ENCODE assay signal across 1 cellular context in genomic region chr16:19105891-19106624, GRCh38.
A peak's percentile ranks its signal among the peaks of the same experiment; 100 is the strongest.
TF ChIP-seq lines count a peak whose summit lies in the region.

No MANE protein-coding gene starts in this region.

TF ChIP-seq in HepG2, 621 proteins besides CTCF, POLR2A, EP300 and RAD21:
- TF ChIP-seq ZNF841 (CRISPR knock-in tag; IDR thresholded peaks at IDR 0.05; ENCODE audit: borderline replicate concordance): no peak
- TF ChIP-seq, protein P1, sequence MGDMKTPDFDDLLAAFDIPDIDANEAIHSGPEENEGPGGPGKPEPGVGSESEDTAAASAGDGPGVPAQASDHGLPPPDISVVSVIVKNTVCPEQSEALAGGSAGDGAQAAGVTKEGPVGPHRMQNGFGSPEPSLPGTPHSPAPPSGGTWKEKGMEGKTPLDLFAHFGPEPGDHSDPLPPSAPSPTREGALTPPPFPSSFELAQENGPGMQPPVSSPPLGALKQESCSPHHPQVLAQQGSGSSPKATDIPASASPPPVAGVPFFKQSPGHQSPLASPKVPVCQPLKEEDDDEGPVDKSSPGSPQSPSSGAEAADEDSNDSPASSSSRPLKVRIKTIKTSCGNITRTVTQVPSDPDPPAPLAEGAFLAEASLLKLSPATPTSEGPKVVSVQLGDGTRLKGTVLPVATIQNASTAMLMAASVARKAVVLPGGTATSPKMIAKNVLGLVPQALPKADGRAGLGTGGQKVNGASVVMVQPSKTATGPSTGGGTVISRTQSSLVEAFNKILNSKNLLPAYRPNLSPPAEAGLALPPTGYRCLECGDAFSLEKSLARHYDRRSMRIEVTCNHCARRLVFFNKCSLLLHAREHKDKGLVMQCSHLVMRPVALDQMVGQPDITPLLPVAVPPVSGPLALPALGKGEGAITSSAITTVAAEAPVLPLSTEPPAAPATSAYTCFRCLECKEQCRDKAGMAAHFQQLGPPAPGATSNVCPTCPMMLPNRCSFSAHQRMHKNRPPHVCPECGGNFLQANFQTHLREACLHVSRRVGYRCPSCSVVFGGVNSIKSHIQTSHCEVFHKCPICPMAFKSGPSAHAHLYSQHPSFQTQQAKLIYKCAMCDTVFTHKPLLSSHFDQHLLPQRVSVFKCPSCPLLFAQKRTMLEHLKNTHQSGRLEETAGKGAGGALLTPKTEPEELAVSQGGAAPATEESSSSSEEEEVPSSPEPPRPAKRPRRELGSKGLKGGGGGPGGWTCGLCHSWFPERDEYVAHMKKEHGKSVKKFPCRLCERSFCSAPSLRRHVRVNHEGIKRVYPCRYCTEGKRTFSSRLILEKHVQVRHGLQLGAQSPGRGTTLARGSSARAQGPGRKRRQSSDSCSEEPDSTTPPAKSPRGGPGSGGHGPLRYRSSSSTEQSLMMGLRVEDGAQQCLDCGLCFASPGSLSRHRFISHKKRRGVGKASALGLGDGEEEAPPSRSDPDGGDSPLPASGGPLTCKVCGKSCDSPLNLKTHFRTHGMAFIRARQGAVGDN (CRISPR knock-in tag; IDR thresholded peaks at IDR 0.05): peak; percentile 28; the same call in 1 of the 2 replicates
- 0 out of 2 replicates have a peak, but pooled peaks have one; percentile 50 for TF ChIP-seq SETDB1 (CRISPR knock-in tag; IDR thresholded peaks at IDR 0.05; ENCODE audit: borderline replicate concordance)
- TF ChIP-seq, protein P2, sequence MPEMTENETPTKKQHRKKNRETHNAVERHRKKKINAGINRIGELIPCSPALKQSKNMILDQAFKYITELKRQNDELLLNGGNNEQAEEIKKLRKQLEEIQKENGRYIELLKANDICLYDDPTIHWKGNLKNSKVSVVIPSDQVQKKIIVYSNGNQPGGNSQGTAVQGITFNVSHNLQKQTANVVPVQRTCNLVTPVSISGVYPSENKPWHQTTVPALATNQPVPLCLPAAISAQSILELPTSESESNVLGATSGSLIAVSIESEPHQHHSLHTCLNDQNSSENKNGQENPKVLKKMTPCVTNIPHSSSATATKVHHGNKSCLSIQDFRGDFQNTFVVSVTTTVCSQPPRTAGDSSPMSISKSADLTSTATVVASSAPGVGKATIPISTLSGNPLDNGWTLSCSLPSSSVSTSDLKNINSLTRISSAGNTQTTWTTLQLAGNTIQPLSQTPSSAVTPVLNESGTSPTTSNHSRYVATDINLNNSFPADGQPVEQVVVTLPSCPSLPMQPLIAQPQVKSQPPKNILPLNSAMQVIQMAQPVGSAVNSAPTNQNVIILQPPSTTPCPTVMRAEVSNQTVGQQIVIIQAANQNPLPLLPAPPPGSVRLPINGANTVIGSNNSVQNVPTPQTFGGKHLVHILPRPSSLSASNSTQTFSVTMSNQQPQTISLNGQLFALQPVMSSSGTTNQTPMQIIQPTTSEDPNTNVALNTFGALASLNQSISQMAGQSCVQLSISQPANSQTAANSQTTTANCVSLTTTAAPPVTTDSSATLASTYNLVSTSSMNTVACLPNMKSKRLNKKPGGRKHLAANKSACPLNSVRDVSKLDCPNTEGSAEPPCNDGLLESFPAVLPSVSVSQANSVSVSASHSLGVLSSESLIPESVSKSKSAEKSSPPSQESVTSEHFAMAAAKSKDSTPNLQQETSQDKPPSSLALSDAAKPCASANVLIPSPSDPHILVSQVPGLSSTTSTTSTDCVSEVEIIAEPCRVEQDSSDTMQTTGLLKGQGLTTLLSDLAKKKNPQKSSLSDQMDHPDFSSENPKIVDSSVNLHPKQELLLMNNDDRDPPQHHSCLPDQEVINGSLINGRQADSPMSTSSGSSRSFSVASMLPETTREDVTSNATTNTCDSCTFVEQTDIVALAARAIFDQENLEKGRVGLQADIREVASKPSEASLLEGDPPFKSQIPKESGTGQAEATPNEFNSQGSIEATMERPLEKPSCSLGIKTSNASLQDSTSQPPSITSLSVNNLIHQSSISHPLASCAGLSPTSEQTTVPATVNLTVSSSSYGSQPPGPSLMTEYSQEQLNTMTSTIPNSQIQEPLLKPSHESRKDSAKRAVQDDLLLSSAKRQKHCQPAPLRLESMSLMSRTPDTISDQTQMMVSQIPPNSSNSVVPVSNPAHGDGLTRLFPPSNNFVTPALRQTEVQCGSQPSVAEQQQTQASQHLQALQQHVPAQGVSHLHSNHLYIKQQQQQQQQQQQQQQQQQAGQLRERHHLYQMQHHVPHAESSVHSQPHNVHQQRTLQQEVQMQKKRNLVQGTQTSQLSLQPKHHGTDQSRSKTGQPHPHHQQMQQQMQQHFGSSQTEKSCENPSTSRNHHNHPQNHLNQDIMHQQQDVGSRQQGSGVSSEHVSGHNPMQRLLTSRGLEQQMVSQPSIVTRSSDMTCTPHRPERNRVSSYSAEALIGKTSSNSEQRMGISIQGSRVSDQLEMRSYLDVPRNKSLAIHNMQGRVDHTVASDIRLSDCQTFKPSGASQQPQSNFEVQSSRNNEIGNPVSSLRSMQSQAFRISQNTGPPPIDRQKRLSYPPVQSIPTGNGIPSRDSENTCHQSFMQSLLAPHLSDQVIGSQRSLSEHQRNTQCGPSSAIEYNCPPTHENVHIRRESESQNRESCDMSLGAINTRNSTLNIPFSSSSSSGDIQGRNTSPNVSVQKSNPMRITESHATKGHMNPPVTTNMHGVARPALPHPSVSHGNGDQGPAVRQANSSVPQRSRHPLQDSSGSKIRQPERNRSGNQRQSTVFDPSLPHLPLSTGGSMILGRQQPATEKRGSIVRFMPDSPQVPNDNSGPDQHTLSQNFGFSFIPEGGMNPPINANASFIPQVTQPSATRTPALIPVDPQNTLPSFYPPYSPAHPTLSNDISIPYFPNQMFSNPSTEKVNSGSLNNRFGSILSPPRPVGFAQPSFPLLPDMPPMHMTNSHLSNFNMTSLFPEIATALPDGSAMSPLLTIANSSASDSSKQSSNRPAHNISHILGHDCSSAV (CRISPR knock-in tag; IDR thresholded peaks at IDR 0.05; ENCODE audit: borderline replicate concordance): no peak
- no peak for TF ChIP-seq ONECUT2 (CRISPR knock-in tag; IDR thresholded peaks at IDR 0.05)
- 0 out of 2 replicates have a peak, but pooled peaks have one; percentile 16 for TF ChIP-seq ELF3 (CRISPR knock-in tag; IDR thresholded peaks at IDR 0.05)
- 0 out of 2 replicates have a peak, but pooled peaks have one; percentile 4 for TF ChIP-seq RCOR2 (CRISPR knock-in tag; IDR thresholded peaks at IDR 0.05)
- TF ChIP-seq, protein P3, sequence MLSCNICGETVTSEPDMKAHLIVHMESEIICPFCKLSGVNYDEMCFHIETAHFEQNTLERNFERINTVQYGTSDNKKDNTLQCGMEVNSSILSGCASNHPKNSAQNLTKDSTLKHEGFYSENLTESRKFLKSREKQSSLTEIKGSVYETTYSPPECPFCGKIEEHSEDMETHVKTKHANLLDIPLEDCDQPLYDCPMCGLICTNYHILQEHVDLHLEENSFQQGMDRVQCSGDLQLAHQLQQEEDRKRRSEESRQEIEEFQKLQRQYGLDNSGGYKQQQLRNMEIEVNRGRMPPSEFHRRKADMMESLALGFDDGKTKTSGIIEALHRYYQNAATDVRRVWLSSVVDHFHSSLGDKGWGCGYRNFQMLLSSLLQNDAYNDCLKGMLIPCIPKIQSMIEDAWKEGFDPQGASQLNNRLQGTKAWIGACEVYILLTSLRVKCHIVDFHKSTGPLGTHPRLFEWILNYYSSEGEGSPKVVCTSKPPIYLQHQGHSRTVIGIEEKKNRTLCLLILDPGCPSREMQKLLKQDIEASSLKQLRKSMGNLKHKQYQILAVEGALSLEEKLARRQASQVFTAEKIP (CRISPR knock-in tag; IDR thresholded peaks at IDR 0.05; ENCODE audit: borderline replicate concordance): no peak
- 0 out of 2 replicates have a peak, but pooled peaks have one; percentile 18 for TF ChIP-seq ZNF335 (CRISPR knock-in tag; IDR thresholded peaks at IDR 0.05)
- peak; percentile 89 for TF ChIP-seq ZNF24 (IDR thresholded peaks at IDR 0.05)
